ENCODE assay signal across 37 cellular contexts in the genomic region with DNA sequence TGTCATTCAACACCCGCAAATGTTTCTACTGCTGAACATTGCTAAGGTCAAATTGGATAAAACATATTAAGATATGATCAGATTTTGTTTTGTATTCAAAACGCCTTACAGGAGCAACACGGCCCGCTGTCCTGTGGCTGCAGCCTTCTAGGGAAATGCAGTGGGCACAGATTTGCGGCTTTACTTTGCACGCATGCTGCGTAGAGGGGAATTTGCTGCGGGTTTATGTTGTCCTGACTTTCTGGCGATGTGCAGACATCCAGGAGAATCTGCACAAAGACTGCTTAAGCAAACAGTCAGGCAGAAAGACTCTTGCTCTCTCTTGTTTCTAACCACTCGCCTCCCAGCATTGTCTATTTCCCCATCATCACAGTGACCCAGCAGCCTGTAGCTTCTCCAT.
"Had no signal": no experiment of that assay in that cellular context is flagged by ENCODE, and none has a peak within 500 bp of the region (broad histone marks: within the 10 kb centered on the region; RNA-seq: fewer than 3 reads in every experiment).

No MANE protein-coding gene starts in this region.

- H3K4me1 Mint-ChIP-seq: activated CD4-positive, alpha-beta memory T cell treated with anti-CD3 and anti-CD28 coated beads, Interleukin-2, amount 10 ng/mL, durations not matched to agents 7 days and 5 days; activated CD4-positive, alpha-beta T cell treated with anti-CD3 and anti-CD28 coated beads for 36 hours; activated CD4-positive, alpha-beta T cell treated with anti-CD3 and anti-CD28 coated beads, Interleukin-2, amount 10 ng/mL, durations not matched to agents 7 days and 5 days; activated CD8-positive, alpha-beta memory T cell treated with anti-CD3 and anti-CD28 coated beads, Interleukin-2, amount 10 ng/mL, durations not matched to agents 7 days and 5 days; activated naive CD4-positive, alpha-beta T cell treated with anti-CD3 and anti-CD28 coated beads, Interleukin-2, amount 10 ng/mL, durations not matched to agents 7 days and 5 days; activated naive CD4-positive, alpha-beta T cell treated with anti-CD3 and anti-CD28 coated beads, Interleukin-2, amount 50 U/mL, for 24 hours; activated naive CD8-positive, alpha-beta T cell treated with anti-CD3 and anti-CD28 coated beads, Interleukin-2, amount 10 ng/mL, durations not matched to agents 7 days and 5 days; activated naive CD8-positive, alpha-beta T cell treated with anti-CD3 and anti-CD28 coated beads, Interleukin-2, amount 50 U/mL, for 24 hours; central memory CD8-positive, alpha-beta T cell; WTC11 had no signal

- H3K9me3 Mint-ChIP-seq: activated CD4-positive, alpha-beta T cell treated with anti-CD3 and anti-CD28 coated beads, Interleukin-2, amount 10 ng/mL, durations not matched to agents 7 days and 5 days; activated naive CD4-positive, alpha-beta T cell treated with anti-CD3 and anti-CD28 coated beads, Interleukin-2, amount 50 U/mL, for 24 hours; activated naive CD8-positive, alpha-beta T cell treated with anti-CD3 and anti-CD28 coated beads, Interleukin-2, amount 50 U/mL, for 24 hours; activated T-cell treated with anti-CD3 and anti-CD28 coated beads, Interleukin-2, amount 50 U/mL, for 24 hours; activated T-helper 2 cell treated with anti-CD3 and anti-CD28 coated beads, Interferon-gamma antibody, Interleukin-2, Interleukin-4, amounts not matched to agents 10 μg/mL and 5 μg/mL and 100 μg/mL, durations not matched to agents 14 hours and 24 hours and 36 hours; T-helper 1 cell treated with Interleukin-12 subunit alpha and Interleukin-12 subunit beta and Interleukin-4 antibody, amounts not matched to agents 30 μg/mL and 1 μg/mL, for 36 hours; WTC11 had no signal

- H3K4me3 Mint-ChIP-seq: activated CD4-positive, alpha-beta memory T cell treated with anti-CD3 and anti-CD28 coated beads, Interleukin-2, amount 10 ng/mL, durations not matched to agents 7 days and 5 days; activated CD4-positive, alpha-beta T cell treated with anti-CD3 and anti-CD28 coated beads for 36 hours; activated CD4-positive, alpha-beta T cell treated with anti-CD3 and anti-CD28 coated beads, Interleukin-2, amount 10 ng/mL, durations not matched to agents 7 days and 5 days; activated CD8-positive, alpha-beta memory T cell treated with anti-CD3 and anti-CD28 coated beads, Interleukin-2, amount 10 ng/mL, durations not matched to agents 7 days and 5 days; activated CD8-positive, alpha-beta T cell treated with anti-CD3 and anti-CD28 coated beads, Interleukin-2, amount 10 ng/mL, durations not matched to agents 7 days and 5 days; activated naive CD4-positive, alpha-beta T cell treated with anti-CD3 and anti-CD28 coated beads, Interleukin-2, amount 10 ng/mL, durations not matched to agents 7 days and 5 days; activated naive CD4-positive, alpha-beta T cell treated with anti-CD3 and anti-CD28 coated beads, Interleukin-2, amount 50 U/mL, for 24 hours; activated naive CD8-positive, alpha-beta T cell; activated naive CD8-positive, alpha-beta T cell treated with anti-CD3 and anti-CD28 coated beads, Interleukin-2, amount 10 ng/mL, durations not matched to agents 7 days and 5 days; activated naive CD8-positive, alpha-beta T cell treated with anti-CD3 and anti-CD28 coated beads, Interleukin-2, amount 50 U/mL, for 24 hours; activated T-cell treated with anti-CD3 and anti-CD28 coated beads, Interleukin-2, amount 50 U/mL, for 24 hours; brain; central memory CD8-positive, alpha-beta T cell; T-helper 1 cell treated with Interleukin-12 subunit alpha and Interleukin-12 subunit beta and Interleukin-4 antibody, amounts not matched to agents 30 μg/mL and 1 μg/mL, for 36 hours; T-helper 2 cell treated with Interferon-gamma antibody and Interleukin-4, amounts not matched to agents 5 μg/mL and 100 μg/mL, for 36 hours; WTC11 had no signal

- H3K27ac ChIP-seq: ascending aorta, cardiac muscle cell, VCaP had no signal

- H3K4me3 ChIP-seq: ascending aorta, cardiac muscle cell had no signal

- H3K36me3 Mint-ChIP-seq: activated CD8-positive, alpha-beta memory T cell treated with anti-CD3 and anti-CD28 coated beads, Interleukin-2, amount 10 ng/mL, durations not matched to agents 7 days and 5 days; activated naive CD4-positive, alpha-beta T cell treated with anti-CD3 and anti-CD28 coated beads, Interleukin-2, amount 10 ng/mL, durations not matched to agents 7 days and 5 days; activated naive CD4-positive, alpha-beta T cell treated with anti-CD3 and anti-CD28 coated beads, Interleukin-2, amount 50 U/mL, for 24 hours; activated naive CD8-positive, alpha-beta T cell; activated naive CD8-positive, alpha-beta T cell treated with anti-CD3 and anti-CD28 coated beads, Interleukin-2, amount 10 ng/mL, durations not matched to agents 7 days and 5 days; brain; WTC11 had no signal

- H3K36me3 ChIP-seq: ascending aorta, cardiac muscle cell had no signal

- DNase-seq: activated CD4-positive, alpha-beta memory T cell treated with anti-CD3 and anti-CD28 coated beads, Interleukin-2, amount 10 ng/mL, durations not matched to agents 7 days and 5 days; activated CD4-positive, alpha-beta T cell treated with anti-CD3 and anti-CD28 coated beads for 1 hour; activated CD4-positive, alpha-beta T cell treated with anti-CD3 and anti-CD28 coated beads for 36 hours; activated CD4-positive, alpha-beta T cell treated with anti-CD3 and anti-CD28 coated beads for 48 hours; activated CD4-positive, alpha-beta T cell treated with anti-CD3 and anti-CD28 coated beads, Interleukin-2, amount 10 ng/mL, durations not matched to agents 7 days and 5 days; activated CD4-positive, alpha-beta T cell treated with anti-CD3 and anti-CD28 coated beads, Interleukin-2, amount 50 U/mL, for 48 hours; activated CD4-positive, CD25-positive, alpha-beta regulatory T cell; activated CD8-positive, alpha-beta memory T cell treated with anti-CD3 and anti-CD28 coated beads for 24 hours; activated CD8-positive, alpha-beta memory T cell treated with anti-CD3 and anti-CD28 coated beads, Interleukin-2, amount 10 ng/mL, durations not matched to agents 7 days and 5 days; activated CD8-positive, alpha-beta memory T cell treated with anti-CD3 and anti-CD28 coated beads, Interleukin-2, amount 50 U/mL, for 48 hours; activated CD8-positive, alpha-beta T cell treated with anti-CD3 and anti-CD28 coated beads, Interleukin-2, amount 10 ng/mL, durations not matched to agents 7 days and 5 days; activated effector memory CD4-positive, alpha-beta T cell treated with Interleukin-2 at 50 U/mL for 16 hours; activated gamma-delta T cell; activated naive CD4-positive, alpha-beta T cell treated with anti-CD3 and anti-CD28 coated beads, Interleukin-2, amount 10 ng/mL, durations not matched to agents 7 days and 5 days; activated naive CD4-positive, alpha-beta T cell treated with Interleukin-2 at 50 U/mL for 16 hours; activated naive CD8-positive, alpha-beta T cell treated with anti-CD3 and anti-CD28 coated beads, Interleukin-2, amount 10 ng/mL, durations not matched to agents 7 days and 5 days; activated naive CD8-positive, alpha-beta T cell treated with anti-CD3 and anti-CD28 coated beads, Interleukin-2, amount 50 U/mL, for 24 hours; activated T-cell treated with anti-CD3 and anti-CD28 coated beads, Interleukin-2, amount 50 U/mL, for 24 hours; activated T-cell treated with anti-CD3 and anti-CD28 coated beads, Interleukin-2, amount 50 U/mL, for 48 hours; amygdala; anterior cingulate cortex; caudate nucleus; T-helper 1 cell; T-helper 2 cell; T-helper 9 cell had no signal

- H3K27ac Mint-ChIP-seq: activated CD4-positive, alpha-beta memory T cell treated with anti-CD3 and anti-CD28 coated beads, Interleukin-2, amount 10 ng/mL, durations not matched to agents 7 days and 5 days; activated CD4-positive, alpha-beta T cell treated with anti-CD3 and anti-CD28 coated beads for 36 hours; activated CD4-positive, alpha-beta T cell treated with anti-CD3 and anti-CD28 coated beads, Interleukin-2, amount 10 ng/mL, durations not matched to agents 7 days and 5 days; activated CD8-positive, alpha-beta memory T cell treated with anti-CD3 and anti-CD28 coated beads, Interleukin-2, amount 10 ng/mL, durations not matched to agents 7 days and 5 days; activated CD8-positive, alpha-beta T cell treated with anti-CD3 and anti-CD28 coated beads, Interleukin-2, amount 10 ng/mL, durations not matched to agents 7 days and 5 days; activated naive CD4-positive, alpha-beta T cell treated with anti-CD3 and anti-CD28 coated beads, Interleukin-2, amount 10 ng/mL, durations not matched to agents 7 days and 5 days; activated naive CD4-positive, alpha-beta T cell treated with anti-CD3 and anti-CD28 coated beads, Interleukin-2, amount 50 U/mL, for 24 hours; activated naive CD8-positive, alpha-beta T cell; activated naive CD8-positive, alpha-beta T cell treated with anti-CD3 and anti-CD28 coated beads, Interleukin-2, amount 10 ng/mL, durations not matched to agents 7 days and 5 days; activated naive CD8-positive, alpha-beta T cell treated with anti-CD3 and anti-CD28 coated beads, Interleukin-2, amount 50 U/mL, for 24 hours; activated T-cell treated with anti-CD3 and anti-CD28 coated beads, Interleukin-2, amount 50 U/mL, for 24 hours; activated T-helper 2 cell treated with anti-CD3 and anti-CD28 coated beads, Interferon-gamma antibody, Interleukin-2, Interleukin-4, amounts not matched to agents 10 μg/mL and 5 μg/mL and 100 μg/mL, durations not matched to agents 14 hours and 24 hours and 36 hours; T-helper 1 cell treated with Interleukin-12 subunit alpha and Interleukin-12 subunit beta and Interleukin-4 antibody, amounts not matched to agents 30 μg/mL and 1 μg/mL, for 36 hours; T-helper 2 cell treated with Interferon-gamma antibody and Interleukin-4, amounts not matched to agents 5 μg/mL and 100 μg/mL, for 36 hours; WTC11 had no signal

- H3K27me3 Mint-ChIP-seq: activated CD4-positive, alpha-beta memory T cell treated with anti-CD3 and anti-CD28 coated beads, Interleukin-2, amount 10 ng/mL, durations not matched to agents 7 days and 5 days; activated CD4-positive, alpha-beta T cell treated with anti-CD3 and anti-CD28 coated beads, Interleukin-2, amount 10 ng/mL, durations not matched to agents 7 days and 5 days; activated CD8-positive, alpha-beta memory T cell treated with anti-CD3 and anti-CD28 coated beads, Interleukin-2, amount 10 ng/mL, durations not matched to agents 7 days and 5 days; activated naive CD4-positive, alpha-beta T cell treated with anti-CD3 and anti-CD28 coated beads, Interleukin-2, amount 10 ng/mL, durations not matched to agents 7 days and 5 days; activated naive CD4-positive, alpha-beta T cell treated with anti-CD3 and anti-CD28 coated beads, Interleukin-2, amount 50 U/mL, for 24 hours; activated naive CD8-positive, alpha-beta T cell; activated naive CD8-positive, alpha-beta T cell treated with anti-CD3 and anti-CD28 coated beads, Interleukin-2, amount 10 ng/mL, durations not matched to agents 7 days and 5 days; activated naive CD8-positive, alpha-beta T cell treated with anti-CD3 and anti-CD28 coated beads, Interleukin-2, amount 50 U/mL, for 24 hours; activated T-cell treated with anti-CD3 and anti-CD28 coated beads, Interleukin-2, amount 50 U/mL, for 24 hours; central memory CD8-positive, alpha-beta T cell had no signal

- H3K9me3 ChIP-seq: ascending aorta had no signal

- H3K27me3 ChIP-seq: ascending aorta, cardiac muscle cell had no signal

- H3K4me1 ChIP-seq: ascending aorta had no signal

- ATAC-seq: activated CD4-positive, alpha-beta T cell treated with anti-CD3 and anti-CD28 coated beads for 36 hours; activated CD4-positive, CD25-positive, alpha-beta regulatory T cell treated with anti-CD3 and anti-CD28 coated beads, Interleukin-2, amount 50 U/mL, for 24 hours; activated CD8-positive, alpha-beta memory T cell treated with anti-CD3 and anti-CD28 coated beads, Interleukin-2, amount 10 ng/mL, durations not matched to agents 7 days and 5 days; activated CD8-positive, alpha-beta T cell treated with anti-CD3 and anti-CD28 coated beads, Interleukin-2, amount 10 ng/mL, durations not matched to agents 7 days and 5 days; activated naive CD8-positive, alpha-beta T cell treated with anti-CD3 and anti-CD28 coated beads, Interleukin-2, amount 50 U/mL, for 24 hours; WTC11 had no signal
